ENCODE assay signal across 33 cellular contexts in genomic region chr21:28936721-28937120, GRCh38.
"Had no signal": no experiment of that assay in that cellular context is flagged by ENCODE, and none has a peak within 500 bp of the region (broad histone marks: within the 10 kb centered on the region; RNA-seq: fewer than 3 reads in every experiment).

No MANE protein-coding gene starts in this region.

- H3K4me3 Mint-ChIP-seq: activated CD4-positive, alpha-beta memory T cell treated with anti-CD3 and anti-CD28 coated beads, Interleukin-2, amount 10 ng/mL, durations not matched to agents 7 days and 5 days; activated CD8-positive, alpha-beta memory T cell treated with anti-CD3 and anti-CD28 coated beads, Interleukin-2, amount 10 ng/mL, durations not matched to agents 7 days and 5 days; activated naive CD8-positive, alpha-beta T cell; activated naive CD8-positive, alpha-beta T cell treated with anti-CD3 and anti-CD28 coated beads, Interleukin-2, amount 50 U/mL, for 24 hours; brain had no signal

- H3K27ac Mint-ChIP-seq: activated CD4-positive, alpha-beta memory T cell treated with anti-CD3 and anti-CD28 coated beads, Interleukin-2, amount 10 ng/mL, durations not matched to agents 7 days and 5 days; activated CD8-positive, alpha-beta memory T cell treated with anti-CD3 and anti-CD28 coated beads, Interleukin-2, amount 10 ng/mL, durations not matched to agents 7 days and 5 days; activated naive CD8-positive, alpha-beta T cell; activated naive CD8-positive, alpha-beta T cell treated with anti-CD3 and anti-CD28 coated beads, Interleukin-2, amount 50 U/mL, for 24 hours; activated T-helper 2 cell treated with anti-CD3 and anti-CD28 coated beads, Interferon-gamma antibody, Interleukin-2, Interleukin-4, amounts not matched to agents 10 μg/mL and 5 μg/mL and 100 μg/mL, durations not matched to agents 14 hours and 24 hours and 36 hours; brain had no signal

- DNase-seq: activated CD4-positive, alpha-beta memory T cell treated with anti-CD3 and anti-CD28 coated beads, Interleukin-2, amount 10 ng/mL, durations not matched to agents 7 days and 5 days; activated CD4-positive, alpha-beta T cell treated with anti-CD3 and anti-CD28 coated beads for 1 hour; activated CD4-positive, alpha-beta T cell treated with anti-CD3 and anti-CD28 coated beads for 48 hours; activated CD4-positive, CD25-positive, alpha-beta regulatory T cell; activated CD8-positive, alpha-beta memory T cell treated with anti-CD3 and anti-CD28 coated beads for 24 hours; activated CD8-positive, alpha-beta memory T cell treated with anti-CD3 and anti-CD28 coated beads, Interleukin-2, amount 10 ng/mL, durations not matched to agents 7 days and 5 days; activated CD8-positive, alpha-beta memory T cell treated with anti-CD3 and anti-CD28 coated beads, Interleukin-2, amount 50 U/mL, for 48 hours; activated gamma-delta T cell; activated naive CD4-positive, alpha-beta T cell treated with Interleukin-2 at 50 U/mL for 16 hours; activated naive CD8-positive, alpha-beta T cell treated with anti-CD3 and anti-CD28 coated beads, Interleukin-2, amount 50 U/mL, for 24 hours; anterior cingulate cortex; caudate nucleus; NCI-H1092 treated with DMSO at 0.1 percent for 48 hours; NCI-H1417; NCI-H146; NCI-H187; NCI-H2029 treated with DMSO at 0.1 percent for 48 hours; NCI-H2107; NCI-H2171; NCI-H510A; NCI-H526; NCI-H748 treated with DMSO at 0.1 percent for 48 hours; PC-9; Right ventricle myocardium superior; SW 1271; T-helper 1 cell; T-helper 2 cell; T-helper 9 cell; WERI-Rb-1 had no signal

- H3K4me1 Mint-ChIP-seq: activated naive CD8-positive, alpha-beta T cell treated with anti-CD3 and anti-CD28 coated beads, Interleukin-2, amount 50 U/mL, for 24 hours had no signal

- H3K4me2 ChIP-seq: PC-9 had no signal

- FAIRE-seq: bronchial epithelial cell had no signal

- H3K27me3 Mint-ChIP-seq: activated CD4-positive, alpha-beta memory T cell treated with anti-CD3 and anti-CD28 coated beads, Interleukin-2, amount 10 ng/mL, durations not matched to agents 7 days and 5 days; activated CD8-positive, alpha-beta memory T cell treated with anti-CD3 and anti-CD28 coated beads, Interleukin-2, amount 10 ng/mL, durations not matched to agents 7 days and 5 days; activated naive CD8-positive, alpha-beta T cell; activated naive CD8-positive, alpha-beta T cell treated with anti-CD3 and anti-CD28 coated beads, Interleukin-2, amount 50 U/mL, for 24 hours; brain had no signal

- H2AFZ ChIP-seq: PC-9 had no signal

- H3K4me3 ChIP-seq: PC-9 had no signal

- ATAC-seq: activated CD8-positive, alpha-beta memory T cell treated with anti-CD3 and anti-CD28 coated beads, Interleukin-2, amount 10 ng/mL, durations not matched to agents 7 days and 5 days; activated naive CD8-positive, alpha-beta T cell treated with anti-CD3 and anti-CD28 coated beads, Interleukin-2, amount 50 U/mL, for 24 hours had no signal

- H3K9me3 Mint-ChIP-seq: activated CD4-positive, alpha-beta memory T cell treated with anti-CD3 and anti-CD28 coated beads, Interleukin-2, amount 10 ng/mL, durations not matched to agents 7 days and 5 days; activated naive CD8-positive, alpha-beta T cell treated with anti-CD3 and anti-CD28 coated beads, Interleukin-2, amount 50 U/mL, for 24 hours; activated T-helper 2 cell treated with anti-CD3 and anti-CD28 coated beads, Interferon-gamma antibody, Interleukin-2, Interleukin-4, amounts not matched to agents 10 μg/mL and 5 μg/mL and 100 μg/mL, durations not matched to agents 14 hours and 24 hours and 36 hours; brain had no signal

- H3K27ac ChIP-seq: PC-9, WERI-Rb-1 had no signal
